In genomic region chr9:20382460-20383071, GRCh38 we compare ENCODE assay signal across 9 cellular contexts.
DNase-seq lines count a peak whose midpoint lies in the region; ATAC-seq and TF ChIP-seq lines count a peak whose summit lies in the region.
"Had no signal": no experiment of that assay in that cellular context is flagged by ENCODE, and none has a peak within 500 bp of the region (broad histone marks: within the 10 kb centered on the region; RNA-seq: fewer than 3 reads in every experiment).

No MANE protein-coding gene starts in this region.

- no peaks in the 10 kb centered on the region for H3K79me1 ChIP-seq in H9 (ENCODE audit: insufficient read depth, low read depth, low read length, poor library complexity, severe bottlenecking)

- H3K4me1 Mint-ChIP-seq in H9 = peaks cover 9% of the 10 kb centered on the region in 2 experiments

- TF ChIP-seq CTCF in AG09319 (IDR thresholded peaks at IDR 0.05; ENCODE audit: low read depth, low read length) (no peak), colonic mucosa (IDR thresholded peaks at IDR 0.05) (no peak), H9 (conservative IDR thresholded peaks at IDR 0.05) (no peak)

- H4K5ac ChIP-seq in H9 (ENCODE audit: insufficient read length, low read depth, low read length) = no peak overlapping the region

- H3K23me2 ChIP-seq in H9 (ENCODE audit: insufficient read length, low read depth, low read length, poor library complexity, severe bottlenecking) = no peaks in the 10 kb centered on the region

- no peak overlapping the region for H2BK120ac ChIP-seq in H9 (ENCODE audit: low read depth, low read length, poor library complexity, severe bottlenecking)

- H3K9me3 Mint-ChIP-seq in H9 = no peaks in the 10 kb centered on the region

- H4K8ac ChIP-seq in H9 (replicated peaks; ENCODE audit: insufficient read length, low read depth, low read length) = no peak overlapping the region

- no peak overlapping the region for H3K23ac ChIP-seq in H9 (ENCODE audit: insufficient read length, low read depth, low read length)

- ATAC-seq in GM19023 (IDR thresholded peaks at IDR 0.05; ENCODE audit: unreplicated experiment) = peak; percentile 55
- peak; percentile 63 for ATAC-seq in HG03565 (IDR thresholded peaks at IDR 0.05; ENCODE audit: unreplicated experiment)
- ATAC-seq in GM19452 (IDR thresholded peaks at IDR 0.05; ENCODE audit: unreplicated experiment) = no peak
- ATAC-seq in HG03520 (IDR thresholded peaks at IDR 0.05; ENCODE audit: unreplicated experiment) = no peak

- H3K9me3 ChIP-seq in colonic mucosa = no peaks in the 10 kb centered on the region
- no peaks in the 10 kb centered on the region for H3K9me3 ChIP-seq in H9 (ENCODE audit: control insufficient read depth, low read depth, low read length)

- H3K27ac ChIP-seq in colonic mucosa (peak overlapping the region; percentile 56), H9 (ENCODE audit: insufficient read length, low read depth, low read length) (no peak overlapping the region)
- H3K27ac ChIP-seq: skin epidermis had no signal

- no peaks in the 10 kb centered on the region for H3K27me3 Mint-ChIP-seq in H9 (ENCODE audit: low read depth)

- H3K4me1 ChIP-seq in colonic mucosa (peaks cover 4% of the 10 kb centered on the region), H9 (ENCODE audit: insufficient read depth, low read length) (no peaks in the 10 kb centered on the region)

- no peak overlapping the region for H2BK5ac ChIP-seq in H9 (ENCODE audit: insufficient read length, low read length)

- H2BK12ac ChIP-seq in H9 (ENCODE audit: insufficient read length, low read depth, low read length) = no peak overlapping the region

- DNase-seq in AG09319 (ENCODE audit: extremely low read depth, low read depth) (peak; percentile 39), colonic mucosa (no peak), H9 (no peak), occipital lobe (lab: John Stamatoyannopoulos, UW) (no peak)

- no peak overlapping the region for H3K4me3 Mint-ChIP-seq in H9

- H4K91ac ChIP-seq in H9 (ENCODE audit: insufficient read length, low read depth, low read length) = no peak overlapping the region

- no peak overlapping the region for H3K4ac ChIP-seq in H9 (ENCODE audit: low read depth, low read length)

- H3K36me3 ChIP-seq in colonic mucosa = no peaks in the 10 kb centered on the region

- H3K4me3 ChIP-seq in colonic mucosa = no peak overlapping the region
- H3K4me3 ChIP-seq: skin epidermis had no signal

- H4K20me1 ChIP-seq in H9 (ENCODE audit: control insufficient read depth, insufficient read depth, insufficient read length) = no peaks in the 10 kb centered on the region

- no peak overlapping the region for H2BK20ac ChIP-seq in H9 (ENCODE audit: low read depth, low read length, poor library complexity, severe bottlenecking)

- WGBS in H9 (ENCODE audit: extremely low coverage, insufficient read length, low lambda C conversion rate) = no CpG with 5 or more reads among the region's 2 CpGs

- no peak overlapping the region for H3K18ac ChIP-seq in H9 (ENCODE audit: insufficient read length, low read depth, low read length)

- no peak overlapping the region for H2AK5ac ChIP-seq in H9 (ENCODE audit: insufficient read length, low read length)

- H3K36me3 Mint-ChIP-seq in H9 (ENCODE audit: insufficient read depth in 1 of 3, low read depth in 3 of 3) = no peaks in the 10 kb centered on the region

- H3K27me3 ChIP-seq in colonic mucosa (no peaks in the 10 kb centered on the region), H9 (ENCODE audit: insufficient read depth, low read length) (no peaks in the 10 kb centered on the region)

- H3K27ac Mint-ChIP-seq in H9 = no peak overlapping the region

- no peak overlapping the region for H3K56ac ChIP-seq in H9 (ENCODE audit: insufficient read length, low read depth, low read length)

- H3K14ac ChIP-seq in H9 (ENCODE audit: insufficient read depth, low read length) = no peak overlapping the region

- no peak overlapping the region for H2AFZ ChIP-seq in H9 (ENCODE audit: low read length)

- H3K9ac ChIP-seq in colonic mucosa (ENCODE audit: low read depth in 2 of 2, low read length in 2 of 2) = peak overlapping the region in 1 of 2 donors; percentile 29
- H3K9ac ChIP-seq in H9 (ENCODE audit: extremely low read depth, insufficient read length, low read length) = no peak overlapping the region

- H3K79me2 ChIP-seq in H9 (ENCODE audit: insufficient read depth, low read length) = no peaks in the 10 kb centered on the region

- H3T11ph ChIP-seq in H9 (ENCODE audit: low read length) = no peak overlapping the region

- H3K4me2 ChIP-seq in H9 (ENCODE audit: insufficient read depth, insufficient read length, low read length) = no peak overlapping the region

- intact Hi-C loops in colonic mucosa (cut with DNase I) = no loop called here

- H2BK15ac ChIP-seq in H9 (ENCODE audit: low read depth, low read length) = no peak overlapping the region

Comparison
In these comparisons a context has a peak if more than half of its experiments do, and no peak if none do; other contexts are left out.
1. ATAC-seq: peak in GM19023 (single experiment) and HG03565 (single experiment); none in GM19452 (single experiment) and HG03520 (single experiment).